ENCODE assay signal across 12 cellular contexts in genomic region chr17:2173005-2173404, GRCh38.
DNase-seq lines count a peak whose midpoint lies in the region; TF ChIP-seq lines count a peak whose summit lies in the region.
"Had no signal": no experiment of that assay in that cellular context is flagged by ENCODE, and none has a peak within 500 bp of the region (broad histone marks: within the 10 kb centered on the region; RNA-seq: fewer than 3 reads in every experiment).

No MANE protein-coding gene starts in this region.

- TF ChIP-seq CTCF in esophagus muscularis mucosa (IDR thresholded peaks at IDR 0.05): no peak
- TF ChIP-seq CTCF in uterus (IDR thresholded peaks at IDR 0.05): no peak

- intact Hi-C loops in esophagus muscularis mucosa (cut with DNase I): no loop called here
- intact Hi-C loops in uterus (cut with DNase I; ENCODE audit: low total_unique reads): loop anchor here (10.0 kb wide), 1 partner anchor 118 kb away; the partner anchor contains the start of gene HIC1

- no peaks in the 10 kb centered on the region for H3K9me3 ChIP-seq in esophagus muscularis mucosa
- no peaks in the 10 kb centered on the region for H3K9me3 ChIP-seq in uterus
- H3K9me3 ChIP-seq in MG63: no peaks in the 10 kb centered on the region

- peaks cover 26% of the 10 kb centered on the region for H3K4me1 Mint-ChIP-seq in T-helper 1 cell treated with Interleukin-12 subunit alpha and Interleukin-12 subunit beta and Interleukin-4 antibody, amounts not matched to agents 30 μg/mL and 1 μg/mL, for 36 hours (ENCODE audit: low read depth)

- H3K4me1 ChIP-seq in esophagus muscularis mucosa (peaks cover 66 to 71% (median 69%) of the 10 kb centered on the region in 4 donors), uterus (peaks cover 34 to 39% of the 10 kb centered on the region in 2 donors)

- H3K27me3 Mint-ChIP-seq in T-helper 1 cell treated with Interleukin-12 subunit alpha and Interleukin-12 subunit beta and Interleukin-4 antibody, amounts not matched to agents 30 μg/mL and 1 μg/mL, for 36 hours (ENCODE audit: low read depth): no peaks in the 10 kb centered on the region

- H3K36me3 ChIP-seq in esophagus muscularis mucosa (peaks cover 5 to 23% (median 15%) of the 10 kb centered on the region in 4 donors), uterus (no peaks in the 10 kb centered on the region), MG63 (peaks cover 2% of the 10 kb centered on the region)

- no peak overlapping the region for H3K4me3 Mint-ChIP-seq in T-helper 1 cell treated with Interleukin-12 subunit alpha and Interleukin-12 subunit beta and Interleukin-4 antibody, amounts not matched to agents 30 μg/mL and 1 μg/mL, for 36 hours

- TF ChIP-seq EP300 in esophagus muscularis mucosa (IDR thresholded peaks at IDR 0.05): no peak

- peak overlapping the region; percentile 86 to 93 (median 89) for H3K27ac ChIP-seq in esophagus muscularis mucosa (replicated peaks in 1 of 4)
- peak overlapping the region; percentile 86 to 95 for H3K27ac ChIP-seq in uterus

- DNase-seq in T-helper 1 cell (no peak), esophagus muscularis mucosa (ENCODE audit: extremely low spot score) (no peak), myocyte (ENCODE audit: low read depth) (peak; percentile 58), uterus (peak in 1 of 2 donors; percentile 39), MG63 (no peak), NCI-H1694 treated with DMSO at 0.1 percent for 48 hours (lab: John Stamatoyannopoulos, UW) (no peak), NCI-H748 treated with DMSO at 0.1 percent for 48 hours (lab: John Stamatoyannopoulos, UW) (no peak)
- DNase-seq: 8988T; erythroblast; NCI-H187 treated with DMSO at 0.1 percent for 48 hours; stimulated activated CD8-positive, alpha-beta memory T cell treated with anti-CD3 and anti-CD28 coated beads, Interleukin-4, amount 100 ng/mL, for 48 hours had no signal

- H3K27ac Mint-ChIP-seq in T-helper 1 cell treated with Interleukin-12 subunit alpha and Interleukin-12 subunit beta and Interleukin-4 antibody, amounts not matched to agents 30 μg/mL and 1 μg/mL, for 36 hours: peak overlapping the region; percentile 28

- H3K36me3 Mint-ChIP-seq in T-helper 1 cell treated with Interleukin-12 subunit alpha and Interleukin-12 subunit beta and Interleukin-4 antibody, amounts not matched to agents 30 μg/mL and 1 μg/mL, for 36 hours (ENCODE audit: low read depth): peaks cover 36% of the 10 kb centered on the region

- no peaks in the 10 kb centered on the region for H3K9me3 Mint-ChIP-seq in T-helper 1 cell treated with Interleukin-12 subunit alpha and Interleukin-12 subunit beta and Interleukin-4 antibody, amounts not matched to agents 30 μg/mL and 1 μg/mL, for 36 hours

- no peaks in the 10 kb centered on the region for H3K27me3 ChIP-seq in esophagus muscularis mucosa
- no peaks in the 10 kb centered on the region for H3K27me3 ChIP-seq in uterus
- H3K27me3 ChIP-seq in MG63: no peaks in the 10 kb centered on the region

- WGBS in esophagus muscularis mucosa: no CpG with 5 or more reads among the region's 1 CpG

- H3K4me3 ChIP-seq in esophagus muscularis mucosa: peak overlapping the region in 1 of 4 donors; percentile 33
- no peak overlapping the region for H3K4me3 ChIP-seq in uterus
- H3K4me3 ChIP-seq in MG63: no peak overlapping the region

- TF ChIP-seq POLR2A in esophagus muscularis mucosa (IDR thresholded peaks at IDR 0.05; ENCODE audit: low read depth) (no peak), uterus (IDR thresholded peaks at IDR 0.05) (no peak)
